21 cellular contexts compared by ENCODE assay signal in the genomic region with DNA sequence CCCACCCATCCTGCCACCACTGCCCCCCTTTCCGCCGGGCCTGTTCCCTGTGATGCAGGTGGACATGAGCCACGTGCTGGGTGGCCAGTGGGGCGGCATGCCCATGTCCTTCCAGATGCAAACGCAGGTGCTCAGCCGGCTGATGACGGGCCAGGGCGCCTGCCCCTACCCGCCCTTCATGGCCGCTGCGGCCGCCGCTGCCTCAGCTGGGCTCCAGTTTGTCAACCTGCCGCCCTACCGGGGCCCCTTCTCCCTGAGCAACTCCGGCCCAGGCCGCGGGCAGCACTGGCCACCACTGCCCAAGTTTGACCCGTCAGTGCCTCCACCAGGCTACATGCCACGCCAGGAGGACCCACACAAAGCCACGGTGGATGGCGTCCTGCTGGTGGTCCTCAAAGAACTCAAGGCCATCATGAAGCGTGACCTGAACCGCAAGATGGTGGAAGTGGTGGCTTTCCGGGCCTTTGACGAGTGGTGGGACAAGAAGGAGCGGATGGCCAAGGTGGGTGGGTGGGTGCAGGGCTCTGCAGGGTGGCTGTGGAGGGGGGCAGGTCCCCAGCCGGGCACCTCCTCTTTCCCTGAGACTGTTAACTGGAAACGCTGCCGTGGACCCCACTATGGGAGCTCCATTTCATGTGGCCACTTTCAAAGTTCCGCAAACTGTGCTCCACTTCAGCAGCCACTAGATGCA. TPM values are rescaled to one million over a fixed set of nuclear protein-coding genes. Genes with fewer than 3 reads are reported as not detected.
"Had no signal": no experiment of that assay in that cellular context is flagged by ENCODE, and none has a peak within 500 bp of the region (broad histone marks: within the 10 kb centered on the region; RNA-seq: fewer than 3 reads in every experiment).

No MANE protein-coding gene starts in this region.

- H3K27me3 ChIP-seq: body of pancreas, dorsolateral prefrontal cortex, thyroid gland had no signal

- H3K27ac Mint-ChIP-seq: endodermal cell, nephron had no signal

- DNase-seq: activated CD4-positive, alpha-beta T cell treated with anti-CD3 and anti-CD28 coated beads, Interleukin-2, amount 50 U/mL, for 48 hours; activated CD8-positive, alpha-beta memory T cell treated with anti-CD3 and anti-CD28 coated beads, Interleukin-2, amount 10 ng/mL, durations not matched to agents 7 days and 5 days; activated naive CD8-positive, alpha-beta T cell treated with anti-CD3 and anti-CD28 coated beads, Interleukin-2, amount 10 ng/mL, durations not matched to agents 7 days and 5 days; amygdala; body of pancreas; caudate nucleus; dorsolateral prefrontal cortex; endodermal cell; foreskin fibroblast; hippocampal formation; midbrain; occipital lobe; stimulated activated naive CD4-positive, alpha-beta T cell; T-helper 2 cell; thyroid gland had no signal

- H3K27ac ChIP-seq: body of pancreas, dorsolateral prefrontal cortex, prostate gland, thyroid gland had no signal

- ATAC-seq: activated CD8-positive, alpha-beta memory T cell treated with anti-CD3 and anti-CD28 coated beads, Interleukin-2, amount 10 ng/mL, durations not matched to agents 7 days and 5 days; body of pancreas; left colon; sciatic nerve had no signal

- H3K4me3 ChIP-seq: body of pancreas, prostate gland, thyroid gland had no signal

- H3K9me3 ChIP-seq: body of pancreas, prostate gland, thyroid gland had no signal

- H3K27me3 Mint-ChIP-seq: activated CD8-positive, alpha-beta memory T cell treated with anti-CD3 and anti-CD28 coated beads, Interleukin-2, amount 10 ng/mL, durations not matched to agents 7 days and 5 days; activated naive CD8-positive, alpha-beta T cell treated with anti-CD3 and anti-CD28 coated beads, Interleukin-2, amount 10 ng/mL, durations not matched to agents 7 days and 5 days had no signal

RNA-seq across cellular contexts. Expression of gene HPD, which starts 44.1 kb away (rescaled TPM):
- total RNA-seq: activated CD8-positive, alpha-beta memory T cell treated with anti-CD3 and anti-CD28 coated beads, Interleukin-2, amount 10 ng/mL, durations not matched to agents 7 days and 5 days; activated naive CD8-positive, alpha-beta T cell treated with anti-CD3 and anti-CD28 coated beads, Interleukin-2, amount 10 ng/mL, durations not matched to agents 7 days and 5 days; lung microvascular endothelial cell; occipital lobe; urinary bladder had no signal
